1 cellular context compared by ENCODE assay signal in the genomic region with DNA sequence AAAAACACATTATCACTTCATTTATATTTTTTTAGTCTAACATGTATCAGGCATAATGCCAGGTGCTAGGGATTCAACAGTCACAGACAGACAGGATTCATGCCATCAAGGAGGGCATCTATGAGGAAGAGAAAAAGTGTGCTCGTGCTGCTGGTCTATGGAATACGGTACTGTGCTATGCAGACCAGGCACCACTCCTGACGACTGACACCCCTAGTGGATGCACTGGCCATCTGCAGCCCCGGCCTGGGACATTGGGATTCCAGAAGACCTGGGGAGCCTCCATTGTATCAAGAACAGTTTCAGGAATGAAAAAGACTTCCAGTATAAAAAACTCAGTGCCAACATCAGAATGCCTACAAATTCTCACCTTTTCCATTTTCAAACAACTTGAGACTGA.
TF ChIP-seq lines count a peak whose summit lies in the region.

No MANE protein-coding gene starts in this region.

TF ChIP-seq in HepG2, 621 proteins besides CTCF, POLR2A, EP300 and RAD21 (continued from another document and continues in another):
- TF ChIP-seq, protein P1, sequence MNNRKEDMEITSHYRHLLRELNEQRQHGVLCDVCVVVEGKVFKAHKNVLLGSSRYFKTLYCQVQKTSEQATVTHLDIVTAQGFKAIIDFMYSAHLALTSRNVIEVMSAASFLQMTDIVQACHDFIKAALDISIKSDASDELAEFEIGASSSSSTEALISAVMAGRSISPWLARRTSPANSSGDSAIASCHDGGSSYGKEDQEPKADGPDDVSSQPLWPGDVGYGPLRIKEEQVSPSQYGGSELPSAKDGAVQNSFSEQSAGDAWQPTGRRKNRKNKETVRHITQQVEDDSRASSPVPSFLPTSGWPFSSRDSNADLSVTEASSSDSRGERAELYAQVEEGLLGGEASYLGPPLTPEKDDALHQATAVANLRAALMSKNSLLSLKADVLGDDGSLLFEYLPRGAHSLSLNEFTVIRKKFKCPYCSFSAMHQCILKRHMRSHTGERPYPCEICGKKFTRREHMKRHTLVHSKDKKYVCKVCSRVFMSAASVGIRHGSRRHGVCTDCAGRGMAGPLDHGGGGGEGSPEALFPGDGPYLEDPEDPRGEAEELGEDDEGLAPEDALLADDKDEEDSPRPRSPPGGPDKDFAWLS (CRISPR knock-in tag; IDR thresholded peaks at IDR 0.05; ENCODE audit: borderline replicate concordance), result no peak
- TF ChIP-seq, protein P2, sequence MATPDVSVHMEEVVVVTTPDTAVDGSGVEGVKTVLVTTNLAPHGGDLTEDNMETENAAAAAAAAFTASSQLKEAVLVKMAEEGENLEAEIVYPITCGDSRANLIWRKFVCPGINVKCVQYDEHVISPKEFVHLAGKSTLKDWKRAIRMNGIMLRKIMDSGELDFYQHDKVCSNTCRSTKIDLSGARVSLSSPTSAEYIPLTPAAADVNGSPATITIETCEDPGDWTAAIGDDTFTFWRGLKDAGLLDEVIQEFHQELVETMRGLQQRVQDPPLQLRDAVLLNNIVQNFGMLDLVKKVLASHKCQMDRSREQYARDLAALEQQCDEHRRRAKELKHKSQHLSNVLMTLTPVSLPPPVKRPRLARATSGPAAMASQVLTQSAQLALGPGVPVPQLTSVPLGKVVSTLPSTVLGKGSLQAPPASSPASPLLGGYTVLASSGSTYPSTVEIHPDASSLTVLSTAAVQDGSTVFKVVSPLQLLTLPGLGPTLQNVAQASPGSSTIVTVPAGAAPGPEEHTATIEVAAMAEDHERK (CRISPR knock-in tag; IDR thresholded peaks at IDR 0.05; ENCODE audit: low read depth), result no peak
- no peak for TF ChIP-seq ZNF292 (CRISPR knock-in tag; IDR thresholded peaks at IDR 0.05; ENCODE audit: borderline replicate concordance, low read depth)
- no peak for TF ChIP-seq ZNF510 (CRISPR knock-in tag; IDR thresholded peaks at IDR 0.05; ENCODE audit: low read depth)
- no peak for TF ChIP-seq ZNF224 (CRISPR knock-in tag; IDR thresholded peaks at IDR 0.05)
- TF ChIP-seq AHR (CRISPR knock-in tag; IDR thresholded peaks at IDR 0.05), result no peak
- TF ChIP-seq STAG1 (CRISPR knock-in tag; IDR thresholded peaks at IDR 0.05), result peak; percentile 78
- 0 out of 2 replicates have a peak, but pooled peaks have one; percentile 17 for TF ChIP-seq FOSL2 (CRISPR knock-in tag; IDR thresholded peaks at IDR 0.05)
- TF ChIP-seq, protein P3, sequence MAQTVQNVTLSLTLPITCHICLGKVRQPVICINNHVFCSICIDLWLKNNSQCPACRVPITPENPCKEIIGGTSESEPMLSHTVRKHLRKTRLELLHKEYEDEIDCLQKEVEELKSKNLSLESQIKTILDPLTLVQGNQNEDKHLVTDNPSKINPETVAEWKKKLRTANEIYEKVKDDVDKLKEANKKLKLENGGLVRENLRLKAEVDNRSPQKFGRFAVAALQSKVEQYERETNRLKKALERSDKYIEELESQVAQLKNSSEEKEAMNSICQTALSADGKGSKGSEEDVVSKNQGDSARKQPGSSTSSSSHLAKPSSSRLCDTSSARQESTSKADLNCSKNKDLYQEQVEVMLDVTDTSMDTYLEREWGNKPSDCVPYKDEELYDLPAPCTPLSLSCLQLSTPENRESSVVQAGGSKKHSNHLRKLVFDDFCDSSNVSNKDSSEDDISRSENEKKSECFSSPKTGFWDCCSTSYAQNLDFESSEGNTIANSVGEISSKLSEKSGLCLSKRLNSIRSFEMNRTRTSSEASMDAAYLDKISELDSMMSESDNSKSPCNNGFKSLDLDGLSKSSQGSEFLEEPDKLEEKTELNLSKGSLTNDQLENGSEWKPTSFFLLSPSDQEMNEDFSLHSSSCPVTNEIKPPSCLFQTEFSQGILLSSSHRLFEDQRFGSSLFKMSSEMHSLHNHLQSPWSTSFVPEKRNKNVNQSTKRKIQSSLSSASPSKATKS (CRISPR knock-in tag; IDR thresholded peaks at IDR 0.05), result no peak
- TF ChIP-seq, protein P4, sequence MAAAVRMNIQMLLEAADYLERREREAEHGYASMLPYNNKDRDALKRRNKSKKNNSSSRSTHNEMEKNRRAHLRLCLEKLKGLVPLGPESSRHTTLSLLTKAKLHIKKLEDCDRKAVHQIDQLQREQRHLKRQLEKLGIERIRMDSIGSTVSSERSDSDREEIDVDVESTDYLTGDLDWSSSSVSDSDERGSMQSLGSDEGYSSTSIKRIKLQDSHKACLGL (CRISPR knock-in tag; IDR thresholded peaks at IDR 0.05), result no peak
- TF ChIP-seq ZNF614 (CRISPR knock-in tag; IDR thresholded peaks at IDR 0.05; ENCODE audit: borderline replicate concordance), result peak; percentile 63; the same call in 1 of the 2 replicates
- peak; percentile 74 for TF ChIP-seq ZMYM4 (CRISPR knock-in tag; IDR thresholded peaks at IDR 0.05)
- TF ChIP-seq BRD4 (CRISPR knock-in tag; IDR thresholded peaks at IDR 0.05), result no peak
- no peak for TF ChIP-seq ZNF672 (CRISPR knock-in tag; IDR thresholded peaks at IDR 0.05)
- TF ChIP-seq, protein P5, sequence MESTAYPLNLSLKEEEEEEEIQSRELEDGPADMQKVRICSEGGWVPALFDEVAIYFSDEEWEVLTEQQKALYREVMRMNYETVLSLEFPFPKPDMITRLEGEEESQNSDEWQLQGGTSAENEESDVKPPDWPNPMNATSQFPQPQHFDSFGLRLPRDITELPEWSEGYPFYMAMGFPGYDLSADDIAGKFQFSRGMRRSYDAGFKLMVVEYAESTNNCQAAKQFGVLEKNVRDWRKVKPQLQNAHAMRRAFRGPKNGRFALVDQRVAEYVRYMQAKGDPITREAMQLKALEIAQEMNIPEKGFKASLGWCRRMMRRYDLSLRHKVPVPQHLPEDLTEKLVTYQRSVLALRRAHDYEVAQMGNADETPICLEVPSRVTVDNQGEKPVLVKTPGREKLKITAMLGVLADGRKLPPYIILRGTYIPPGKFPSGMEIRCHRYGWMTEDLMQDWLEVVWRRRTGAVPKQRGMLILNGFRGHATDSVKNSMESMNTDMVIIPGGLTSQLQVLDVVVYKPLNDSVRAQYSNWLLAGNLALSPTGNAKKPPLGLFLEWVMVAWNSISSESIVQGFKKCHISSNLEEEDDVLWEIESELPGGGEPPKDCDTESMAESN (CRISPR knock-in tag; conservative IDR thresholded peaks at IDR 0.05), result peak; percentile 73; the same call in 1 of the 2 replicates
- TF ChIP-seq, protein P6, sequence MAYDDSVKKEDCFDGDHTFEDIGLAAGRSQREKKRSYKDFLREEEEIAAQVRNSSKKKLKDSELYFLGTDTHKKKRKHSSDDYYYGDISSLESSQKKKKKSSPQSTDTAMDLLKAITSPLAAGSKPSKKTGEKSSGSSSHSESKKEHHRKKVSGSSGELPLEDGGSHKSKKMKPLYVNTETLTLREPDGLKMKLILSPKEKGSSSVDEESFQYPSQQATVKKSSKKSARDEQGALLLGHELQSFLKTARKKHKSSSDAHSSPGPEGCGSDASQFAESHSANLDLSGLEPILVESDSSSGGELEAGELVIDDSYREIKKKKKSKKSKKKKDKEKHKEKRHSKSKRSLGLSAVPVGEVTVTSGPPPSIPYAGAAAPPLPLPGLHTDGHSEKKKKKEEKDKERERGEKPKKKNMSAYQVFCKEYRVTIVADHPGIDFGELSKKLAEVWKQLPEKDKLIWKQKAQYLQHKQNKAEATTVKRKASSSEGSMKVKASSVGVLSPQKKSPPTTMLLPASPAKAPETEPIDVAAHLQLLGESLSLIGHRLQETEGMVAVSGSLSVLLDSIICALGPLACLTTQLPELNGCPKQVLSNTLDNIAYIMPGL (CRISPR knock-in tag; IDR thresholded peaks at IDR 0.05; ENCODE audit: borderline replicate concordance in 1 of 2, low read depth in 1 of 2), result peak in 1 of 2 experiments; percentile 47; a peak in 1 of 4 replicates
- TF ChIP-seq CBX1 (IDR thresholded peaks at IDR 0.05; ENCODE audit: low read depth), result peak; percentile 57
- TF ChIP-seq POGZ (CRISPR knock-in tag; IDR thresholded peaks at IDR 0.05), result peak; percentile 38; the same call in 1 of the 2 replicates
- no peak for TF ChIP-seq ZC3H13 (CRISPR knock-in tag; IDR thresholded peaks at IDR 0.05)
- TF ChIP-seq, protein P7, sequence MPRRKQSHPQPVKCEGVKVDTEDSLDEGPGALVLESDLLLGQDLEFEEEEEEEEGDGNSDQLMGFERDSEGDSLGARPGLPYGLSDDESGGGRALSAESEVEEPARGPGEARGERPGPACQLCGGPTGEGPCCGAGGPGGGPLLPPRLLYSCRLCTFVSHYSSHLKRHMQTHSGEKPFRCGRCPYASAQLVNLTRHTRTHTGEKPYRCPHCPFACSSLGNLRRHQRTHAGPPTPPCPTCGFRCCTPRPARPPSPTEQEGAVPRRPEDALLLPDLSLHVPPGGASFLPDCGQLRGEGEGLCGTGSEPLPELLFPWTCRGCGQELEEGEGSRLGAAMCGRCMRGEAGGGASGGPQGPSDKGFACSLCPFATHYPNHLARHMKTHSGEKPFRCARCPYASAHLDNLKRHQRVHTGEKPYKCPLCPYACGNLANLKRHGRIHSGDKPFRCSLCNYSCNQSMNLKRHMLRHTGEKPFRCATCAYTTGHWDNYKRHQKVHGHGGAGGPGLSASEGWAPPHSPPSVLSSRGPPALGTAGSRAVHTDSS (CRISPR knock-in tag; conservative IDR thresholded peaks at IDR 0.05), result no peak
- TF ChIP-seq, protein P8, sequence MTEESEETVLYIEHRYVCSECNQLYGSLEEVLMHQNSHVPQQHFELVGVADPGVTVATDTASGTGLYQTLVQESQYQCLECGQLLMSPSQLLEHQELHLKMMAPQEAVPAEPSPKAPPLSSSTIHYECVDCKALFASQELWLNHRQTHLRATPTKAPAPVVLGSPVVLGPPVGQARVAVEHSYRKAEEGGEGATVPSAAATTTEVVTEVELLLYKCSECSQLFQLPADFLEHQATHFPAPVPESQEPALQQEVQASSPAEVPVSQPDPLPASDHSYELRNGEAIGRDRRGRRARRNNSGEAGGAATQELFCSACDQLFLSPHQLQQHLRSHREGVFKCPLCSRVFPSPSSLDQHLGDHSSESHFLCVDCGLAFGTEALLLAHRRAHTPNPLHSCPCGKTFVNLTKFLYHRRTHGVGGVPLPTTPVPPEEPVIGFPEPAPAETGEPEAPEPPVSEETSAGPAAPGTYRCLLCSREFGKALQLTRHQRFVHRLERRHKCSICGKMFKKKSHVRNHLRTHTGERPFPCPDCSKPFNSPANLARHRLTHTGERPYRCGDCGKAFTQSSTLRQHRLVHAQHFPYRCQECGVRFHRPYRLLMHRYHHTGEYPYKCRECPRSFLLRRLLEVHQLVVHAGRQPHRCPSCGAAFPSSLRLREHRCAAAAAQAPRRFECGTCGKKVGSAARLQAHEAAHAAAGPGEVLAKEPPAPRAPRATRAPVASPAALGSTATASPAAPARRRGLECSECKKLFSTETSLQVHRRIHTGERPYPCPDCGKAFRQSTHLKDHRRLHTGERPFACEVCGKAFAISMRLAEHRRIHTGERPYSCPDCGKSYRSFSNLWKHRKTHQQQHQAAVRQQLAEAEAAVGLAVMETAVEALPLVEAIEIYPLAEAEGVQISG (CRISPR knock-in tag; IDR thresholded peaks at IDR 0.05), result 0 out of 2 replicates have a peak, but pooled peaks have one; percentile 40
- TF ChIP-seq SALL1 (CRISPR knock-in tag; IDR thresholded peaks at IDR 0.05), result peak; percentile 35; the same call in 1 of the 2 replicates
- no peak for TF ChIP-seq KMT2A (CRISPR knock-in tag; IDR thresholded peaks at IDR 0.05)
- TF ChIP-seq, protein P9, sequence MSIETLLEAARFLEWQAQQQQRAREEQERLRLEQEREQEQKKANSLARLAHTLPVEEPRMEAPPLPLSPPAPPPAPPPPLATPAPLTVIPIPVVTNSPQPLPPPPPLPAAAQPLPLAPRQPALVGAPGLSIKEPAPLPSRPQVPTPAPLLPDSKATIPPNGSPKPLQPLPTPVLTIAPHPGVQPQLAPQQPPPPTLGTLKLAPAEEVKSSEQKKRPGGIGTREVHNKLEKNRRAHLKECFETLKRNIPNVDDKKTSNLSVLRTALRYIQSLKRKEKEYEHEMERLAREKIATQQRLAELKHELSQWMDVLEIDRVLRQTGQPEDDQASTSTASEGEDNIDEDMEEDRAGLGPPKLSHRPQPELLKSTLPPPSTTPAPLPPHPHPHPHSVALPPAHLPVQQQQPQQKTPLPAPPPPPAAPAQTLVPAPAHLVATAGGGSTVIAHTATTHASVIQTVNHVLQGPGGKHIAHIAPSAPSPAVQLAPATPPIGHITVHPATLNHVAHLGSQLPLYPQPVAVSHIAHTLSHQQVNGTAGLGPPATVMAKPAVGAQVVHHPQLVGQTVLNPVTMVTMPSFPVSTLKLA (IDR thresholded peaks at IDR 0.05), result no peak
- TF ChIP-seq ZNF232 (CRISPR knock-in tag; IDR thresholded peaks at IDR 0.05; ENCODE audit: borderline replicate concordance), result peak; percentile 90
- no peak for TF ChIP-seq ZNF549 (CRISPR knock-in tag; IDR thresholded peaks at IDR 0.05)
- no peak for TF ChIP-seq TCF7 (IDR thresholded peaks at IDR 0.05; ENCODE audit: low read depth)
- no peak for TF ChIP-seq SAFB2 (CRISPR knock-in tag; IDR thresholded peaks at IDR 0.05; ENCODE audit: borderline replicate concordance, low read depth)
- no peak for TF ChIP-seq ZNF121 (CRISPR knock-in tag; IDR thresholded peaks at IDR 0.05)
- TF ChIP-seq TEAD3 (CRISPR knock-in tag; optimal IDR thresholded peaks at IDR 0.05; ENCODE audit: borderline replicate concordance), result peak; percentile 93
- no peak for TF ChIP-seq XBP1 (CRISPR knock-in tag; IDR thresholded peaks at IDR 0.05)
- no peak for TF ChIP-seq ZEB1 (IDR thresholded peaks at IDR 0.05; ENCODE audit: insufficient replicate concordance, low read depth)
- no peak for TF ChIP-seq SOX5 (CRISPR knock-in tag; IDR thresholded peaks at IDR 0.05; ENCODE audit: borderline replicate concordance)
- no peak for TF ChIP-seq ZNF605 (CRISPR knock-in tag; IDR thresholded peaks at IDR 0.05)
- TF ChIP-seq ZNF567 (CRISPR knock-in tag; IDR thresholded peaks at IDR 0.05; ENCODE audit: borderline replicate concordance), result no peak
- TF ChIP-seq MAFK (conservative IDR thresholded peaks at IDR 0.05 in 1 of 2, IDR thresholded peaks at IDR 0.05 in 1 of 2; ENCODE audit: low read length in 2 of 2), result 0 out of 4 replicates have a peak, but pooled peaks of 1 of the 2 experiments have one; percentile 15
- TF ChIP-seq, protein P10, sequence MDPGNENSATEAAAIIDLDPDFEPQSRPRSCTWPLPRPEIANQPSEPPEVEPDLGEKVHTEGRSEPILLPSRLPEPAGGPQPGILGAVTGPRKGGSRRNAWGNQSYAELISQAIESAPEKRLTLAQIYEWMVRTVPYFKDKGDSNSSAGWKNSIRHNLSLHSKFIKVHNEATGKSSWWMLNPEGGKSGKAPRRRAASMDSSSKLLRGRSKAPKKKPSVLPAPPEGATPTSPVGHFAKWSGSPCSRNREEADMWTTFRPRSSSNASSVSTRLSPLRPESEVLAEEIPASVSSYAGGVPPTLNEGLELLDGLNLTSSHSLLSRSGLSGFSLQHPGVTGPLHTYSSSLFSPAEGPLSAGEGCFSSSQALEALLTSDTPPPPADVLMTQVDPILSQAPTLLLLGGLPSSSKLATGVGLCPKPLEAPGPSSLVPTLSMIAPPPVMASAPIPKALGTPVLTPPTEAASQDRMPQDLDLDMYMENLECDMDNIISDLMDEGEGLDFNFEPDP (CRISPR knock-in tag; conservative IDR thresholded peaks at IDR 0.05), result no peak
